ENCODE assay signal across 19 cellular contexts in genomic region chrX:19860571-19860970, GRCh38. TPM values are rescaled to one million over a fixed set of nuclear protein-coding genes. Genes with fewer than 3 reads are reported as not detected.
DNase-seq lines count a peak whose midpoint lies in the region; ATAC-seq and TF ChIP-seq lines count a peak whose summit lies in the region.
"Had no signal": no experiment of that assay in that cellular context is flagged by ENCODE, and none has a peak within 500 bp of the region (broad histone marks: within the 10 kb centered on the region; RNA-seq: fewer than 3 reads in every experiment).

No MANE protein-coding gene starts in this region.

- H3K4me3 ChIP-seq in neutrophil (ENCODE audit: low read depth in 1 of 2, low read length in 1 of 2) (no peak overlapping the region), GM23338 (no peak overlapping the region)
- H3K4me3 ChIP-seq: SJSA1 had no signal

- H3K27ac Mint-ChIP-seq in GM23338: no peak overlapping the region
- H3K27ac Mint-ChIP-seq: CD4-positive, alpha-beta memory T cell; HFFc6; T-helper 2 cell treated with Interferon-gamma antibody and Interleukin-4, amounts not matched to agents 5 μg/mL and 100 μg/mL, for 36 hours had no signal

- peaks cover 47% of the 10 kb centered on the region for H3K4me1 Mint-ChIP-seq in GM23338

- no peak overlapping the region for H2AFZ ChIP-seq in GM23338

- no peaks in the 10 kb centered on the region for H3K79me2 ChIP-seq in GM23338 (replicated peaks; ENCODE audit: insufficient read depth)

- H3K4me1 ChIP-seq in neutrophil (ENCODE audit: control insufficient read depth in 1 of 2, insufficient read depth in 1 of 2, low read depth in 1 of 2, low read length in 1 of 2) (peaks cover 94 to 95% of the 10 kb centered on the region in 2 experiments), GM23338 (ENCODE audit: insufficient read depth) (peaks cover 22% of the 10 kb centered on the region; the same call in 1 of the 2 replicates)

- peaks cover 8% of the 10 kb centered on the region for H3K36me3 Mint-ChIP-seq in GM23338 (ENCODE audit: low read depth)
- H3K36me3 Mint-ChIP-seq: CD4-positive, alpha-beta memory T cell had no signal

- H4K20me1 ChIP-seq in GM23338 (replicated peaks; ENCODE audit: insufficient read depth): no peaks in the 10 kb centered on the region

- no peak overlapping the region for H3K4me2 ChIP-seq in GM23338

- no peaks in the 10 kb centered on the region for H3K9me2 ChIP-seq in GM23338 (ENCODE audit: insufficient read depth)

- H3K36me3 ChIP-seq in neutrophil: no peaks in the 10 kb centered on the region
- no peaks in the 10 kb centered on the region for H3K36me3 ChIP-seq in GM23338 (ENCODE audit: insufficient read depth)
- H3K36me3 ChIP-seq: SJSA1 had no signal

- DNase-seq in GF-D8 (lab: John Stamatoyannopoulos, UW) (peak; percentile 30), MV-4-11 (lab: John Stamatoyannopoulos, UW) (peak; percentile 57), SIG-M5 (lab: John Stamatoyannopoulos, UW) (peak; percentile 21), GM20000 (ENCODE audit: low spot score) (no peak), GM23338 (ENCODE audit: low spot score) (no peak), mesenteric fat pad (ENCODE audit: low spot score) (no peak), dedifferentiated amniotic fluid mesenchymal stem cell (ENCODE audit: extremely low spot score) (no peak)
- DNase-seq: ACHN; CD4-positive, alpha-beta memory T cell; DMS153; H7; HFFc6; KBM-7; NCI-H1694 treated with DMSO at 0.1 percent for 48 hours; NK-92 treated with Interleukin-12 subunit alpha and Interleukin-12 subunit beta, amount 100 ng/mL, for 24 hours had no signal

- no peak overlapping the region for H3K4me3 Mint-ChIP-seq in GM23338
- H3K4me3 Mint-ChIP-seq: CD4-positive, alpha-beta memory T cell; HFFc6; T-helper 2 cell treated with Interferon-gamma antibody and Interleukin-4, amounts not matched to agents 5 μg/mL and 100 μg/mL, for 36 hours had no signal

- H3K27me3 Mint-ChIP-seq in GM23338 (ENCODE audit: insufficient read depth, low read depth, poor library complexity): peaks cover 4% of the 10 kb centered on the region
- H3K27me3 Mint-ChIP-seq: CD4-positive, alpha-beta memory T cell had no signal

- H3K27ac ChIP-seq in neutrophil (peak overlapping the region; percentile 75), GM23338 (ENCODE audit: low read depth) (no peak overlapping the region)
- H3K27ac ChIP-seq: SJSA1 had no signal

- H3F3A ChIP-seq in GM23338 (replicated peaks; ENCODE audit: low read depth): no peaks in the 10 kb centered on the region

- ATAC-seq in GM23338: no peak
- ATAC-seq: HepG2 had no signal

- H3K9me3 Mint-ChIP-seq in GM23338: peaks cover 7% of the 10 kb centered on the region; the same call in 2 of the 3 replicates
- H3K9me3 Mint-ChIP-seq: CD4-positive, alpha-beta memory T cell; HFFc6; T-helper 2 cell treated with Interferon-gamma antibody and Interleukin-4, amounts not matched to agents 5 μg/mL and 100 μg/mL, for 36 hours had no signal

- no peaks in the 10 kb centered on the region for H3K9me3 ChIP-seq in neutrophil
- H3K9me3 ChIP-seq: SJSA1 had no signal

- H3K27me3 ChIP-seq in neutrophil (no peaks in the 10 kb centered on the region), GM23338 (ENCODE audit: insufficient read depth) (no peaks in the 10 kb centered on the region)
- H3K27me3 ChIP-seq: SJSA1 had no signal

- no peak for TF ChIP-seq CTCF in neutrophil (IDR thresholded peaks at IDR 0.05)
- no peak for TF ChIP-seq CTCF in GM20000 (IDR thresholded peaks at IDR 0.05; ENCODE audit: extremely low read depth, missing control alignments)
- no peak for TF ChIP-seq CTCF in GM23338 (conservative IDR thresholded peaks at IDR 0.05; ENCODE audit: low read depth in 2 of 2)

TF ChIP-seq in GM23338, 12 proteins besides CTCF, POLR2A, EP300 and RAD21:
- no peak for TF ChIP-seq REST (IDR thresholded peaks at IDR 0.05; ENCODE audit: unreplicated experiment)
- TF ChIP-seq EZH2 (IDR thresholded peaks at IDR 0.05; ENCODE audit: low read depth, unreplicated experiment): no peak

RNA-seq across cellular contexts. Expression of gene SH3KBP1, which starts 26.8 kb away (rescaled TPM):
- 10.4 and 15.3 TPM in 2 replicates for total RNA-seq in GM23338 (2014; rRNA removed; shearing (Covaris generic))
- 21.5 and 21.9 TPM in 2 replicates for polyA plus RNA-seq in GM23338 (2016; fragmentation: Nextera tagmentation; extraction: Ambion mirVana)
- 101 TPM for total RNA-seq in mesenteric fat pad

Comparison
In these comparisons a context has a peak if more than half of its experiments do, and no peak if none do; other contexts are left out.
1. DNase-seq: peak in GF-D8 (single experiment), MV-4-11 (single experiment) and SIG-M5 (single experiment); none in GM20000 (single experiment), GM23338 (single experiment), mesenteric fat pad (single experiment) and dedifferentiated amniotic fluid mesenchymal stem cell (single experiment).